Comparison of ENCODE assay signal across 1 cellular context in genomic region chr19:3506384-3507340, GRCh38.
TF ChIP-seq lines count a peak whose summit lies in the region.

No MANE protein-coding gene starts in this region.

TF ChIP-seq in K562, 482 proteins besides CTCF, POLR2A, EP300 and RAD21 (continued from another document):
- TF ChIP-seq ZNF639 (CRISPR knock-in tag; conservative IDR thresholded peaks at IDR 0.05 in 1 of 2, IDR thresholded peaks at IDR 0.05 in 1 of 2) (peak in 1 of 2 experiments; percentile 23; a peak in 1 of 4 replicates), ZBTB43 (CRISPR knock-in tag; IDR thresholded peaks at IDR 0.05) (no peak), FOXM1 (IDR thresholded peaks at IDR 0.05; ENCODE audit: low read depth) (no peak), FOXM1 (CRISPR knock-in tag; IDR thresholded peaks at IDR 0.05; ENCODE audit: low read depth) (no peak), MEIS2 (IDR thresholded peaks at IDR 0.05; ENCODE audit: partially characterized antibody) (no peak), ZNF740 (CRISPR knock-in tag; IDR thresholded peaks at IDR 0.05) (peak; percentile 82; the same call in 1 of the 2 replicates), ZNF740 (tag; IDR thresholded peaks at IDR 0.05) (peak in 1 of 2 experiments; percentile 71; a peak in 1 of 4 replicates), ZNF24 (IDR thresholded peaks at IDR 0.05) (no peak), NR2C1 (IDR thresholded peaks at IDR 0.05) (no peak), NR2C1 (tag; IDR thresholded peaks at IDR 0.05) (no peak), SLC30A9 (CRISPR knock-in tag; IDR thresholded peaks at IDR 0.05) (no peak)
